25 cellular contexts compared by ENCODE assay signal in the genomic region with DNA sequence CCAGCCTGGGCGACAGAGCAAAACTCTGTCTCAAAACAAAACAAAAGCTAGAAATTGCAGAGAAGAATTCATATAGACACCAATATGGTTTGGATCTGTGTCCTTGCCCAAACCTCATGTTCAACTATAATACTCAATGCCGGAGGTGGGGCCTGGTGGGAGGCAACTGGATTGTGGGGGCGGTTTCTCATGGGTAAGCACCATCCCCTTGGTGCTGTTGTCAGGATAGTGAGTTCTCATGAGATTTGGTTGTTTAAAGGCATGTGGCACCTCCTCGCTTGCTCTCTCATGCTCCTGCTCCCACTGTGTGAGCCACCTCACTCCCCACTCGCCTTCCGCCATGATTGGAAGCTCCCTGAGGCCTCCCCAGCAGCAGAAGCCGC.
"Had no signal": no experiment of that assay in that cellular context is flagged by ENCODE, and none has a peak within 500 bp of the region (broad histone marks: within the 10 kb centered on the region; RNA-seq: fewer than 3 reads in every experiment).

No MANE protein-coding gene starts in this region.

- H3K4me3 Mint-ChIP-seq: immature natural killer cell; naive thymus-derived CD8-positive, alpha-beta T cell; nephron; stimulated activated memory B cell treated with anti-CD40 and anti-IgM and Interleukin-4, amounts not matched to agents 10 μg/mL and 1 μg/mL and 100 μg/mL, for 72 hours had no signal

- H3K27me3 Mint-ChIP-seq: naive thymus-derived CD8-positive, alpha-beta T cell; progenitor cell of endocrine pancreas had no signal

- ATAC-seq: left colon; left lung; lower lobe of right lung; naive thymus-derived CD8-positive, alpha-beta T cell; sciatic nerve; stimulated activated memory B cell treated with anti-CD40 and anti-IgM and Interleukin-4, amounts not matched to agents 10 μg/mL and 1 μg/mL and 100 μg/mL, for 72 hours had no signal

- H3K4me1 Mint-ChIP-seq: stimulated activated memory B cell treated with anti-CD40 and anti-IgM and Interleukin-4, amounts not matched to agents 10 μg/mL and 1 μg/mL and 100 μg/mL, for 72 hours had no signal

- H3K4me1 ChIP-seq: left lung, lower lobe of right lung, right atrium auricular region had no signal

- DNase-seq: hypothalamus; immature natural killer cell; kidney; left colon; left lung; lower lobe of right lung; mammary epithelial cell; mesenchymal stem cell; naive thymus-derived CD8-positive, alpha-beta T cell; ovary; stimulated activated CD4-positive, alpha-beta T cell treated with anti-CD3 and anti-CD28 coated beads, Interleukin-4, amount 100 ng/mL, for 4 hours; stimulated activated CD8-positive, alpha-beta memory T cell treated with anti-CD3 and anti-CD28 coated beads, Interleukin-4, amount 100 ng/mL, for 48 hours; stimulated activated naive CD4-positive, alpha-beta T cell treated with Interleukin-2 at 50 U/mL for 16 hours; stomach; testis; thyroid gland; transverse colon; upper lobe of left lung had no signal

- H3K36me3 Mint-ChIP-seq: stimulated activated memory B cell treated with anti-CD40 and anti-IgM and Interleukin-4, amounts not matched to agents 10 μg/mL and 1 μg/mL and 100 μg/mL, for 72 hours had no signal

- H3K4me3 ChIP-seq: left lung, lower lobe of right lung, ovary, right atrium auricular region, skin epidermis, stomach, testis, thyroid gland, transverse colon, upper lobe of left lung, vagina had no signal

- H3K27me3 ChIP-seq: left lung, ovary, right atrium auricular region, stomach, testis, thyroid gland, transverse colon, upper lobe of left lung, vagina had no signal

- H3K36me3 ChIP-seq: left lung, lower lobe of right lung, ovary, right atrium auricular region, stomach, thyroid gland, transverse colon, upper lobe of left lung, vagina had no signal

- H3K27ac Mint-ChIP-seq: nephron; stimulated activated memory B cell treated with anti-CD40 and anti-IgM and Interleukin-4, amounts not matched to agents 10 μg/mL and 1 μg/mL and 100 μg/mL, for 72 hours had no signal

- H3K27ac ChIP-seq: left lung, lower lobe of right lung, ovary, right atrium auricular region, skin epidermis, stomach, testis, thyroid gland, transverse colon, upper lobe of left lung, vagina had no signal

- H3K9me3 ChIP-seq: left lung, lower lobe of right lung, ovary, right atrium auricular region, stomach, testis, thyroid gland, transverse colon, upper lobe of left lung, vagina had no signal

- H3K9me3 Mint-ChIP-seq: immature natural killer cell; naive thymus-derived CD8-positive, alpha-beta T cell; stimulated activated memory B cell treated with anti-CD40 and anti-IgM and Interleukin-4, amounts not matched to agents 10 μg/mL and 1 μg/mL and 100 μg/mL, for 72 hours had no signal
